Comparison of ENCODE assay signal across 1 cellular context in genomic region chr7:113143486-113144257, GRCh38.
TF ChIP-seq lines count a peak whose summit lies in the region.

No MANE protein-coding gene starts in this region.

TF ChIP-seq in GM12878, 131 proteins besides CTCF, POLR2A, EP300 and RAD21 (continued from another document):
- TF ChIP-seq ZNF592 (IDR thresholded peaks at IDR 0.05) (no peak), ZNF217 (IDR thresholded peaks at IDR 0.05) (no peak), ZBTB11 (CRISPR knock-in tag; IDR thresholded peaks at IDR 0.05) (no peak), SKIL (IDR thresholded peaks at IDR 0.05; ENCODE audit: low read depth, poor library complexity, severe bottlenecking) (no peak), TARDBP (IDR thresholded peaks at IDR 0.05; ENCODE audit: borderline replicate concordance) (no peak), CEBPB (IDR thresholded peaks at IDR 0.05; ENCODE audit: borderline replicate concordance in 1 of 2, low read depth in 2 of 2, low read length in 2 of 2) (no peak), YBX1 (IDR thresholded peaks at IDR 0.05) (no peak), RELB (IDR thresholded peaks at IDR 0.05; ENCODE audit: low read depth) (0 out of 2 replicates have a peak, but pooled peaks have one; percentile 25), IKZF1 (conservative IDR thresholded peaks at IDR 0.05) (peak; percentile 28; the same call in 1 of the 2 replicates), IRF5 (IDR thresholded peaks at IDR 0.05; ENCODE audit: borderline replicate concordance) (no peak), DPF2 (IDR thresholded peaks at IDR 0.05) (no peak), USF1 (IDR thresholded peaks at IDR 0.05; ENCODE audit: borderline replicate concordance, extremely low read length, insufficient read depth, low read depth, low read length) (no peak), SUZ12 (IDR thresholded peaks at IDR 0.05; ENCODE audit: unreplicated experiment) (no peak), SUPT20H (IDR thresholded peaks at IDR 0.05; ENCODE audit: borderline replicate concordance, control insufficient read depth, low read depth, low read length) (no peak), IKZF2 (IDR thresholded peaks at IDR 0.05) (peak; percentile 58 to 60; a peak in 2 of 4 replicates), YY1 (IDR thresholded peaks at IDR 0.05; ENCODE audit: low read depth, low read length) (0 out of 2 replicates have a peak, but pooled peaks have one; percentile 34), CHD4 (IDR thresholded peaks at IDR 0.05) (no peak), KLF5 (IDR thresholded peaks at IDR 0.05; ENCODE audit: partially characterized antibody) (no peak), RCOR1 (conservative IDR thresholded peaks at IDR 0.05; ENCODE audit: low read depth, low read length) (no peak), BCL11A (IDR thresholded peaks at IDR 0.05; ENCODE audit: low read depth, low read length) (no peak), TCF7 (IDR thresholded peaks at IDR 0.05; ENCODE audit: borderline replicate concordance) (no peak), SMAD5 (IDR thresholded peaks at IDR 0.05; ENCODE audit: low read depth) (no peak), ZNF384 (IDR thresholded peaks at IDR 0.05; ENCODE audit: borderline replicate concordance, low read depth, low read length) (no peak)
- TF ChIP-seq, protein P1, sequence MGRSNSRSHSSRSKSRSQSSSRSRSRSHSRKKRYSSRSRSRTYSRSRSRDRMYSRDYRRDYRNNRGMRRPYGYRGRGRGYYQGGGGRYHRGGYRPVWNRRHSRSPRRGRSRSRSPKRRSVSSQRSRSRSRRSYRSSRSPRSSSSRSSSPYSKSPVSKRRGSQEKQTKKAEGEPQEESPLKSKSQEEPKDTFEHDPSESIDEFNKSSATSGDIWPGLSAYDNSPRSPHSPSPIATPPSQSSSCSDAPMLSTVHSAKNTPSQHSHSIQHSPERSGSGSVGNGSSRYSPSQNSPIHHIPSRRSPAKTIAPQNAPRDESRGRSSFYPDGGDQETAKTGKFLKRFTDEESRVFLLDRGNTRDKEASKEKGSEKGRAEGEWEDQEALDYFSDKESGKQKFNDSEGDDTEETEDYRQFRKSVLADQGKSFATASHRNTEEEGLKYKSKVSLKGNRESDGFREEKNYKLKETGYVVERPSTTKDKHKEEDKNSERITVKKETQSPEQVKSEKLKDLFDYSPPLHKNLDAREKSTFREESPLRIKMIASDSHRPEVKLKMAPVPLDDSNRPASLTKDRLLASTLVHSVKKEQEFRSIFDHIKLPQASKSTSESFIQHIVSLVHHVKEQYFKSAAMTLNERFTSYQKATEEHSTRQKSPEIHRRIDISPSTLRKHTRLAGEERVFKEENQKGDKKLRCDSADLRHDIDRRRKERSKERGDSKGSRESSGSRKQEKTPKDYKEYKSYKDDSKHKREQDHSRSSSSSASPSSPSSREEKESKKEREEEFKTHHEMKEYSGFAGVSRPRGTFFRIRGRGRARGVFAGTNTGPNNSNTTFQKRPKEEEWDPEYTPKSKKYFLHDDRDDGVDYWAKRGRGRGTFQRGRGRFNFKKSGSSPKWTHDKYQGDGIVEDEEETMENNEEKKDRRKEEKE (IDR thresholded peaks at IDR 0.05) = no peak
TF ChIP-seq in GM12878: peak in this region for 5.
